In genomic region chr6:142867988-142868818, GRCh38 we compare ENCODE assay signal across 9 cellular contexts.
A peak's percentile ranks its signal among the peaks of the same experiment; 100 is the strongest.
DNase-seq lines count a peak whose midpoint lies in the region; ATAC-seq and TF ChIP-seq lines count a peak whose summit lies in the region.
"Had no signal": no experiment of that assay in that cellular context is flagged by ENCODE, and none has a peak within 500 bp of the region (broad histone marks: within the 10 kb centered on the region; RNA-seq: fewer than 3 reads in every experiment).

No MANE protein-coding gene starts in this region.

- peak overlapping the region; percentile 84 for H3K27ac Mint-ChIP-seq in Calu3 (ENCODE audit: unreplicated experiment)
- H3K27ac Mint-ChIP-seq in activated T-helper 17 cell treated with anti-CD3 and anti-CD28 coated beads, Interleukin-2, amount 50 U/mL, for 72 hours: peak overlapping the region; percentile 14

- CTCF ChIA-PET in Calu3 (lab: Charles Lee): interaction anchor here (1.2 to 2.9 kb wide), 2 partner anchors 15 to 16 kb away, joined by 3 to 8 read pairs; no protein-coding TSS in a partner anchor

- H3K9me3 ChIP-seq in left lung (no peaks in the 10 kb centered on the region), vagina (no peaks in the 10 kb centered on the region)

- H3K9me3 Mint-ChIP-seq in Calu3 (ENCODE audit: low read depth, unreplicated experiment): no peaks in the 10 kb centered on the region
- no peaks in the 10 kb centered on the region for H3K9me3 Mint-ChIP-seq in activated T-helper 17 cell treated with anti-CD3 and anti-CD28 coated beads, Interleukin-2, amount 50 U/mL, for 72 hours

- no peak for TF ChIP-seq POLR2A in vagina (IDR thresholded peaks at IDR 0.05)

- peaks cover 18% of the 10 kb centered on the region for H3K36me3 Mint-ChIP-seq in Calu3 (ENCODE audit: insufficient read depth, unreplicated experiment)
- peaks cover 48% of the 10 kb centered on the region for H3K36me3 Mint-ChIP-seq in activated T-helper 17 cell treated with anti-CD3 and anti-CD28 coated beads, Interleukin-2, amount 50 U/mL, for 72 hours (ENCODE audit: low read depth)

- no peak overlapping the region for H3K4me3 ChIP-seq in left lung
- H3K4me3 ChIP-seq in vagina: no peak overlapping the region

- H3K27me3 ChIP-seq in left lung (no peaks in the 10 kb centered on the region), vagina (no peaks in the 10 kb centered on the region)

- H3K36me3 ChIP-seq in left lung: no peaks in the 10 kb centered on the region
- no peaks in the 10 kb centered on the region for H3K36me3 ChIP-seq in vagina

- H3K4me3 Mint-ChIP-seq in Calu3 (ENCODE audit: low read depth, unreplicated experiment): peak overlapping the region; percentile 47
- peak overlapping the region; percentile 74 for H3K4me3 Mint-ChIP-seq in activated T-helper 17 cell treated with anti-CD3 and anti-CD28 coated beads, Interleukin-2, amount 50 U/mL, for 72 hours

- H3K4me1 ChIP-seq in left lung (peaks cover 3 to 44% of the 10 kb centered on the region in 2 donors), vagina (peaks cover 20% of the 10 kb centered on the region)

- intact Hi-C loops in Calu3 (cut with micrococcal nuclease; ENCODE audit: unreplicated experiment): loop anchor here (2.0 to 5.0 kb wide), 3 partner anchors 17 to 171 kb away; no protein-coding TSS in a partner anchor
- intact Hi-C loops in left lung (cut with DNase I): no loop called here
- intact Hi-C loops in vagina (cut with DNase I): no loop called here

- no peak for TF ChIP-seq CTCF in Calu3 (IDR thresholded peaks at IDR 0.05; ENCODE audit: unreplicated experiment)
- no peak for TF ChIP-seq CTCF in left lung (IDR thresholded peaks at IDR 0.05)
- TF ChIP-seq CTCF in vagina (IDR thresholded peaks at IDR 0.05): no peak

- DNase-seq in Calu3 (peak; percentile 55), left lung (no peak), vagina (ENCODE audit: extremely low spot score in 2 of 2) (no peak), ureter (ENCODE audit: low spot score) (no peak), Ammon's horn (ENCODE audit: low spot score) (no peak)
- no peak for DNase-seq in stimulated activated naive CD4-positive, alpha-beta T cell treated with Interleukin-2 at 50 U/mL for 16 hours (lab: John Stamatoyannopoulos, UW)
- DNase-seq: islet precursor cell had no signal

- peaks cover 73% of the 10 kb centered on the region for H3K4me1 Mint-ChIP-seq in Calu3 (ENCODE audit: low read depth, unreplicated experiment)
- peaks cover 74% of the 10 kb centered on the region for H3K4me1 Mint-ChIP-seq in activated T-helper 17 cell treated with anti-CD3 and anti-CD28 coated beads, Interleukin-2, amount 50 U/mL, for 72 hours

- ATAC-seq in HG03064 (IDR thresholded peaks at IDR 0.05; ENCODE audit: low read depth, unreplicated experiment) (peak; percentile 50), left lung (peak; percentile 68)
- peak; percentile 5 for ATAC-seq in activated T-helper 17 cell treated with anti-CD3 and anti-CD28 coated beads, Interleukin-2, amount 50 U/mL, for 72 hours (replicated peaks)

- BruUV-seq in Calu3 (replicated peaks; lab: Mats Ljungman, UMichigan): no TSS peak

- H3K27me3 Mint-ChIP-seq in Calu3 (ENCODE audit: unreplicated experiment): no peaks in the 10 kb centered on the region
- H3K27me3 Mint-ChIP-seq in activated T-helper 17 cell treated with anti-CD3 and anti-CD28 coated beads, Interleukin-2, amount 50 U/mL, for 72 hours: no peaks in the 10 kb centered on the region

- H3K27ac ChIP-seq in left lung: peak overlapping the region in 1 of 2 donors; percentile 3
- no peak overlapping the region for H3K27ac ChIP-seq in vagina

Comparison
In these comparisons a context has a peak if more than half of its experiments do, and no peak if none do; other contexts are left out.
1. ATAC-seq: peak in every context shown above with its lines; median percentile 68 in left lung; 50 in HG03064; 5 in activated T-helper 17 cell treated with anti-CD3 and anti-CD28 coated beads, Interleukin-2, amount 50 U/mL, for 72 hours.